8 cellular contexts compared by ENCODE assay signal in the genomic region with DNA sequence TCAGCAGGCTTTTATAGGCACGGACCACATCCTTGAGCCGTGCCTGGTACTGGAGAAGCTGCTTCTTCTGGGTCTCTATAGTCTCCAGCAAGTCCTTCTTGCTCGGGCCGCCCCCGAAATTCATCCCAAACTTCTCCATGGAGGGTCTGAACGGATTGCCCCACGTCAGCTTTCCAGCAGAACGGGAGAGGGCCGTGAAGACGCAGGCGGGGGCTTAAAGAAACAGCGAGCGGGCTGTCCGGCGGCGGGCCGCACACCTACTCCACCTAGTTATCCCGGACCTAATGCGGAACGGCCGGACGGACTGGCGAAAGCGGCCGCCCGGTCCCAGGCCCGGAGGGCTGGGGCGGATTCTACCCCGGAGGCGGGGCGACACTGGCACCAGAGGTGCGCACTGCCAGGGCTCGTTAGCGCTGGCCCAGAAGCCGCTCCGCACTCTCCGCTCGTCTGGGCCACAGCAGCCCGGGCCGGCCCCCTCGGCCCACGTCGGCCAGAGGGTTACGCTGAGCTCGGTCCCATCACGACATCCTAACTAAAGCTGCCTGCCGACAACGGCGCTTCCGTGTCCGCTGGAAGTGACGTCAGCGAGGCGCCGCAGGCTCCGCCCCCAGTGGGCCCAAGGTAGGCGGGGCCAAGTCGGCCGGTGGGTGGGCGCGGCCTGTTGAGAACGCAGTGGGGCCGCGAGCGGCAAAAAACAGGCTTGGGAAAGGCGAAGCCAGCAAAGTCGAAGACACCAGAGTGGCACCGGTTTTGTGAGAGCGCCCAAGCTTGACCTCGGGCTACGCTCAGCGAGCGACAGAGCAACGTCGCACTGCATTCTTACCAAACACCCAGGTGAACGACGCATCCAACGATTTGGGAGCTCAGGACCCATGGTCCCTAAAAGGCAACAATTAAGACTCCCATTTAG. TPM values are rescaled to one million over a fixed set of nuclear protein-coding genes. Genes with fewer than 3 reads are reported as not detected.
A peak's percentile ranks its signal among the peaks of the same experiment; 100 is the strongest.
DNase-seq lines count a peak whose midpoint lies in the region; ATAC-seq and TF ChIP-seq lines count a peak whose summit lies in the region.

A gene with protein sequence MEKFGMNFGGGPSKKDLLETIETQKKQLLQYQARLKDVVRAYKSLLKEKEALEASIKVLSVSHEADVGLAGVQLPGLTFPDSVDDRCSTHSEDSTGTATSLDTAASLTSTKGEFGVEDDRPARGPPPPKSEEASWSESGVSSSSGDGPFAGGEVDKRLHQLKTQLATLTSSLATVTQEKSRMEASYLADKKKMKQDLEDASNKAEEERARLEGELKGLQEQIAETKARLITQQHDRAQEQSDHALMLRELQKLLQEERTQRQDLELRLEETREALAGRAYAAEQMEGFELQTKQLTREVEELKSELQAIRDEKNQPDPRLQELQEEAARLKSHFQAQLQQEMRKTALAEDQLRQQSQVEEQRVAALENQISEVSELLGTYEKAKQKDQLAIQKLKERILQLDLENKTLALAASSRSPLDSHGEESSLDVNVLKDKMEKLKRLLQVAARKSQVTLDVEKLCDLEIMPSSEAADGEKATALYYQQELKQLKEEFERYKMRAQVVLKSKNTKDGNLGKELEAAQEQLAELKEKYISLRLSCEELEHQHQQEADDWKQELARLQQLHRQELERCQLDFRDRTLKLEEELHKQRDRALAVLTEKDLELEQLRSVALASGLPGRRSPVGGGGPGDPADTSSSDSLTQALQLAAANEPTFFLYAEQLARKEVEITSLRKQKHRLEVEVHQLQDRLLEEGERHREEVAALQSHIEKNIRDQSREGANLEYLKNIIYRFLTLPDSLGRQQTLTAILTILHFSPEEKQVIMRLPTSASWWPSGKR (minus strand): TSS at position 553 of the 910 bp plus-strand sequence. CDS start 414 bp downstream, at position 139.

- H3K4me3 ChIP-seq in right atrium auricular region (peak within 1 kb of the TSS; percentile 72 to 85), rectal smooth muscle tissue (ENCODE audit: low read length) (peak within 1 kb of the TSS; percentile 71), vagina (peak within 1 kb of the TSS; percentile 55 to 68)

- H3K27ac ChIP-seq in right atrium auricular region (peak within 1 kb of the TSS; percentile 83 to 87), rectal smooth muscle tissue (ENCODE audit: low read depth, low read length) (peak within 1 kb of the TSS; percentile 84), vagina (peak within 1 kb of the TSS; percentile 80)

- no peak for TF ChIP-seq CTCF in right atrium auricular region (IDR thresholded peaks at IDR 0.05)
- TF ChIP-seq CTCF in vagina (IDR thresholded peaks at IDR 0.05), result no peak

- no peaks in the 10 kb centered on the region for H3K27me3 ChIP-seq in right atrium auricular region
- no peaks in the 10 kb centered on the region for H3K27me3 ChIP-seq in rectal smooth muscle tissue (ENCODE audit: control insufficient read depth, insufficient read depth, low read length)
- no peaks in the 10 kb centered on the region for H3K27me3 ChIP-seq in vagina

- H3K4me1 ChIP-seq in right atrium auricular region, result peaks cover 0 to 64% of the 10 kb centered on the region in 2 donors
- H3K4me1 ChIP-seq in rectal smooth muscle tissue (ENCODE audit: control insufficient read depth, insufficient read depth, low read length), result peaks cover 40% of the 10 kb centered on the region
- H3K4me1 ChIP-seq in vagina, result peaks cover 70% of the 10 kb centered on the region

- H3K9me3 ChIP-seq in right atrium auricular region (no peaks in the 10 kb centered on the region), vagina (no peaks in the 10 kb centered on the region)

- peak within 1 kb of the TSS; percentile 25 for H3K9ac ChIP-seq in rectal smooth muscle tissue (ENCODE audit: low read length)

- DNase-seq in NCI-H1694 (lab: John Stamatoyannopoulos, UW) (peak; percentile 53), anterior cingulate cortex (lab: John Stamatoyannopoulos, UW) (peak; percentile 34 to 95 (median 86)), right atrium auricular region (ENCODE audit: low spot score) (peak; percentile 91), vagina (ENCODE audit: extremely low spot score in 2 of 2) (no peak)

- H3K36me3 ChIP-seq in right atrium auricular region, result peaks cover 22% of the 10 kb centered on the region
- H3K36me3 ChIP-seq in rectal smooth muscle tissue (ENCODE audit: control insufficient read depth, insufficient read depth, low read length), result peaks cover 18% of the 10 kb centered on the region
- H3K36me3 ChIP-seq in vagina, result peaks cover 0 to 30% of the 10 kb centered on the region in 2 donors

- peak; percentile 44 to 81 for TF ChIP-seq POLR2A in vagina (IDR thresholded peaks at IDR 0.05)

- peak; percentile 72 for ATAC-seq in GM18499 (IDR thresholded peaks at IDR 0.05; ENCODE audit: insufficient read depth, unreplicated experiment)
- ATAC-seq in HG02870 (IDR thresholded peaks at IDR 0.05; ENCODE audit: unreplicated experiment), result peak; percentile 77

- intact Hi-C loops in T-helper 2 cell treated with Interferon-gamma antibody and Interleukin-4, amounts not matched to agents 100 ng/mL and 5 ng/mL, for 36 hours (cut with micrococcal nuclease), result loop anchor here (5.0 to 10.0 kb wide), 3 partner anchors 138 to 872 kb away; a partner anchor contains a TSS
- intact Hi-C loops in vagina (cut with DNase I), result loop anchor here (5.0 kb wide), 1 partner anchor 67 kb away; a partner anchor contains a TSS

RNA-seq across cellular contexts. Expression of the gene that starts here (rescaled TPM):
- total RNA-seq in T-helper 2 cell treated with Interferon-gamma antibody and Interleukin-4, amounts not matched to agents 100 ng/mL and 5 ng/mL, for 36 hours, result 17.9 and 18.1 TPM in 2 replicates
- total RNA-seq in right atrium auricular region (10 to 100 TPM in 1 of 2 donors, 1 to 10 TPM in 1; 4.9 to 10.1 TPM), vagina (10.8 TPM)

Comparison
In these comparisons a context has a peak if more than half of its experiments do, and no peak if none do; other contexts are left out.
1. DNase-seq: peak in NCI-H1694 (single experiment), anterior cingulate cortex (58 of 58) and right atrium auricular region (single experiment); none in vagina (0 of 2).
2. Peak in every context shown above with its lines, with median percentiles within 50 percentile points of each other: H3K27ac ChIP-seq and H3K4me3 ChIP-seq.